ENCODE assay signal across 1 cellular context in the genomic region with DNA sequence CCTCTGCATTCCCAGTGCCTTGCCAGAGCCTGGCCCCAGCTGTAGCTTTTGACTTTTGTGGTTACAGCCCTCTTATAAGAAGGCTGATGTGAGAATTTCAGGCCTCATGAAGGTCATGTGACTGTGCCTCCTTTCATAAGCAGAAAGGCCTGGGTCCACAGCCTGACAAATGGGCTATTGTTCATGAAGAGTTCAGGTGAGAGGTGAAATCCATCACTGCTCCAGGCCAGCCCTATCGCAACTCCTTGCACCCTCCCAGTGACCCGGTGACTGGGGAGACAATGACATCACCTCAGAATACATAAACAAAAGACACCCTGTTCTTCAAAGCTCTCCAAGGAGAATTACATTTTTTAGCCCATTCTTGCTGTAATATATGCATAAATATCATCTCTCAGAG.
TF ChIP-seq lines count a peak whose summit lies in the region.

No MANE protein-coding gene starts in this region.

TF ChIP-seq in K562, 482 proteins besides CTCF, POLR2A, EP300 and RAD21 (continued from another document):
- TF ChIP-seq, protein P1, sequence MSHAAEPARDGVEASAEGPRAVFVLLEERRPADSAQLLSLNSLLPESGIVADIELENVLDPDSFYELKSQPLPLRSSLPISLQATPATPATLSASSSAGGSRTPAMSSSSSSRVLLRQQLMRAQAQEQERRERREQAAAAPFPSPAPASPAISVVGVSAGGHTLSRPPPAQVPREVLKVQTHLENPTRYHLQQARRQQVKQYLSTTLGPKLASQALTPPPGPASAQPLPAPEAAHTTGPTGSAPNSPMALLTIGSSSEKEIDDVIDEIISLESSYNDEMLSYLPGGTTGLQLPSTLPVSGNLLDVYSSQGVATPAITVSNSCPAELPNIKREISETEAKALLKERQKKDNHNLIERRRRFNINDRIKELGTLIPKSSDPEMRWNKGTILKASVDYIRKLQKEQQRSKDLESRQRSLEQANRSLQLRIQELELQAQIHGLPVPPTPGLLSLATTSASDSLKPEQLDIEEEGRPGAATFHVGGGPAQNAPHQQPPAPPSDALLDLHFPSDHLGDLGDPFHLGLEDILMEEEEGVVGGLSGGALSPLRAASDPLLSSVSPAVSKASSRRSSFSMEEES (CRISPR knock-in tag; IDR thresholded peaks at IDR 0.05), result peak; percentile 76
- TF ChIP-seq NR2C2 (CRISPR knock-in tag; IDR thresholded peaks at IDR 0.05) (no peak), NR2C2 (tag; IDR thresholded peaks at IDR 0.05) (no peak), E2F5 (CRISPR knock-in tag; IDR thresholded peaks at IDR 0.05) (no peak)
